Comparison of ENCODE assay signal across 8 cellular contexts in genomic region chrX:86047174-86047991, GRCh38. TPM values are rescaled to one million over a fixed set of nuclear protein-coding genes. Genes with fewer than 3 reads are reported as not detected.
A peak's percentile ranks its signal among the peaks of the same experiment; 100 is the strongest.
DNase-seq lines count a peak whose midpoint lies in the region; ATAC-seq, FAIRE-seq and TF ChIP-seq lines count a peak whose summit lies in the region.

Gene CHM, minus strand, starts transcription at chrX:86047558. Its CDS starts 26 bp downstream, at chrX:86047532.

- no peaks in the 10 kb centered on the region for H3K9me3 ChIP-seq in esophagus squamous epithelium
- no peaks in the 10 kb centered on the region for H3K9me3 ChIP-seq in naive thymus-derived CD4-positive, alpha-beta T cell (ENCODE audit: control insufficient read depth in 2 of 3, low read length in 3 of 3)

- H3K27ac ChIP-seq in C4-2B, result peak within 1 kb of the TSS; percentile 73
- peak within 1 kb of the TSS; percentile 79 to 91 (median 86) for H3K27ac ChIP-seq in esophagus squamous epithelium
- H3K27ac ChIP-seq in naive thymus-derived CD4-positive, alpha-beta T cell (ENCODE audit: low read depth, low read length), result peak within 1 kb of the TSS; percentile 95

- peaks cover 4% of the 10 kb centered on the region for H3K27me3 Mint-ChIP-seq in activated CD8-positive, alpha-beta memory T cell treated with anti-CD3 and anti-CD28 coated beads, Interleukin-2, amount 10 ng/mL, durations not matched to agents 7 days and 5 days
- peaks cover 0 to 5% (median 0%) of the 10 kb centered on the region in 5 donors for H3K27me3 Mint-ChIP-seq in naive thymus-derived CD4-positive, alpha-beta T cell

- H3K9me3 Mint-ChIP-seq in activated CD8-positive, alpha-beta memory T cell treated with anti-CD3 and anti-CD28 coated beads, Interleukin-2, amount 10 ng/mL, durations not matched to agents 7 days and 5 days (ENCODE audit: low read depth), result no peaks in the 10 kb centered on the region
- peaks cover 0 to 2% (median 0%) of the 10 kb centered on the region in 11 donors for H3K9me3 Mint-ChIP-seq in naive thymus-derived CD4-positive, alpha-beta T cell

- CTCF ChIA-PET in activated CD8-positive, alpha-beta memory T cell treated with anti-CD3 and anti-CD28 coated beads, Interleukin-2, amount 10 ng/mL, durations not matched to agents 7 days and 5 days (lab: Charles Lee), result no interaction called here
- CTCF ChIA-PET in naive thymus-derived CD4-positive, alpha-beta T cell (lab: Charles Lee), result no interaction called here

- H3K27me3 ChIP-seq in esophagus squamous epithelium, result no peaks in the 10 kb centered on the region
- no peaks in the 10 kb centered on the region for H3K27me3 ChIP-seq in naive thymus-derived CD4-positive, alpha-beta T cell (ENCODE audit: control insufficient read depth in 2 of 2, insufficient read depth in 2 of 2, low read length in 2 of 2)

- peaks cover 3% of the 10 kb centered on the region for H3K36me3 Mint-ChIP-seq in activated CD8-positive, alpha-beta memory T cell treated with anti-CD3 and anti-CD28 coated beads, Interleukin-2, amount 10 ng/mL, durations not matched to agents 7 days and 5 days
- H3K36me3 Mint-ChIP-seq in naive thymus-derived CD4-positive, alpha-beta T cell, result peaks cover 0 to 4% (median 0%) of the 10 kb centered on the region in 5 donors

- intact Hi-C loops in esophagus squamous epithelium (cut with DNase I), result no loop called here
- intact Hi-C loops in naive thymus-derived CD4-positive, alpha-beta T cell (cut with micrococcal nuclease), result loop anchor here (2.0 to 10.0 kb wide), 3 partner anchors 45 to 1043 kb away; partner anchors contain the start of gene APOOL (in 1 of the 2)

- peaks cover 12% of the 10 kb centered on the region for H3K4me1 Mint-ChIP-seq in activated CD8-positive, alpha-beta memory T cell treated with anti-CD3 and anti-CD28 coated beads, Interleukin-2, amount 10 ng/mL, durations not matched to agents 7 days and 5 days
- H3K4me1 Mint-ChIP-seq in naive thymus-derived CD4-positive, alpha-beta T cell, result peaks cover 2 to 21% (median 12%) of the 10 kb centered on the region in 7 donors

- no peak within 1 kb of the TSS for H3K4me3 Mint-ChIP-seq in activated CD8-positive, alpha-beta memory T cell treated with anti-CD3 and anti-CD28 coated beads, Interleukin-2, amount 10 ng/mL, durations not matched to agents 7 days and 5 days
- no peak within 1 kb of the TSS for H3K4me3 Mint-ChIP-seq in naive thymus-derived CD4-positive, alpha-beta T cell

- peaks cover 0 to 9% (median 0%) of the 10 kb centered on the region in 3 donors for H3K4me1 ChIP-seq in esophagus squamous epithelium
- H3K4me1 ChIP-seq in naive thymus-derived CD4-positive, alpha-beta T cell (ENCODE audit: control insufficient read depth in 2 of 2, insufficient read depth in 2 of 2, low read length in 2 of 2), result peaks cover 0 to 7% of the 10 kb centered on the region in 2 donors

- TF ChIP-seq CTCF in C4-2B (conservative IDR thresholded peaks at IDR 0.05) (no peak), esophagus squamous epithelium (IDR thresholded peaks at IDR 0.05) (no peak)

- DNase-seq in HTR-8/SVneo (ENCODE audit: insufficient read length, low spot score), result peak; percentile 59
- peak; percentile 76 for DNase-seq in activated CD8-positive, alpha-beta memory T cell treated with anti-CD3 and anti-CD28 coated beads, Interleukin-2, amount 10 ng/mL, durations not matched to agents 7 days and 5 days
- DNase-seq in esophagus squamous epithelium (lab: John Stamatoyannopoulos, UW), result no peak
- peak; percentile 21 to 74 (median 67) for DNase-seq in naive thymus-derived CD4-positive, alpha-beta T cell
- peak; percentile 43 for DNase-seq in stimulated activated naive CD8-positive, alpha-beta T cell treated with anti-CD3 and anti-CD28 coated beads, Interleukin-15, Interleukin-2, amounts not matched to agents 100 U/mL and 50 U/mL, for 24 hours
- DNase-seq in NCI-H2196 treated with DMSO at 0.1 percent for 48 hours (lab: John Stamatoyannopoulos, UW; ENCODE audit: unreplicated experiment), result no peak

- POLR2A ChIA-PET in naive thymus-derived CD4-positive, alpha-beta T cell (lab: Charles Lee), result no interaction called here

- 1 to 22% methylated on average over 23 to 29 of the region's 29 CpGs for WGBS in esophagus squamous epithelium, 2 donors

- no peak for FAIRE-seq in HTR-8/SVneo (lab: Jason Lieb, UNC)

- no peaks in the 10 kb centered on the region for H3K36me3 ChIP-seq in esophagus squamous epithelium
- no peaks in the 10 kb centered on the region for H3K36me3 ChIP-seq in naive thymus-derived CD4-positive, alpha-beta T cell (ENCODE audit: control insufficient read depth in 2 of 3, insufficient read depth in 3 of 3, low read length in 3 of 3)

- ATAC-seq in GM21367 (IDR thresholded peaks at IDR 0.05; ENCODE audit: unreplicated experiment), result peak; percentile 99
- ATAC-seq in activated CD8-positive, alpha-beta memory T cell treated with anti-CD3 and anti-CD28 coated beads, Interleukin-2, amount 10 ng/mL, durations not matched to agents 7 days and 5 days, result peak; percentile 96
- peak; percentile 96 for ATAC-seq in naive thymus-derived CD4-positive, alpha-beta T cell
- peak; percentile 95 for ATAC-seq in stimulated activated naive CD8-positive, alpha-beta T cell treated with anti-CD3 and anti-CD28 coated beads, Interleukin-15, Interleukin-2, amounts not matched to agents 100 U/mL and 50 U/mL, for 24 hours

- no peak within 1 kb of the TSS for H3K27ac Mint-ChIP-seq in activated CD8-positive, alpha-beta memory T cell treated with anti-CD3 and anti-CD28 coated beads, Interleukin-2, amount 10 ng/mL, durations not matched to agents 7 days and 5 days
- peak within 1 kb of the TSS in 1 of 9 donors; percentile 29 for H3K27ac Mint-ChIP-seq in naive thymus-derived CD4-positive, alpha-beta T cell

- peak within 1 kb of the TSS; percentile 44 to 72 (median 56) for H3K4me3 ChIP-seq in esophagus squamous epithelium
- H3K4me3 ChIP-seq in naive thymus-derived CD4-positive, alpha-beta T cell (ENCODE audit: low read length), result peak within 1 kb of the TSS; percentile 71

- TF ChIP-seq POLR2A in esophagus squamous epithelium (IDR thresholded peaks at IDR 0.05), result peak in 2 of 4 donors; percentile 12 to 35

RNA-seq across cellular contexts. Expression of gene CHM, which starts in this region (rescaled TPM):
- 10 to 100 TPM; 12.5 to 19.3 TPM for total RNA-seq in activated CD8-positive, alpha-beta memory T cell treated with anti-CD3 and anti-CD28 coated beads, Interleukin-2, amount 10 ng/mL, durations not matched to agents 7 days and 5 days
- 10 to 100 TPM in 3 of 4 donors, 1 to 10 TPM in 1; 7.0 to 13.4 (median 12.7) TPM for total RNA-seq in esophagus squamous epithelium
- total RNA-seq in naive thymus-derived CD4-positive, alpha-beta T cell, result 10 to 100 TPM in 4 of 5 experiments, 1 to 10 TPM in 1; 9.0 to 22.6 (median 19.4) TPM
- 1 to 10 TPM; 5.3 to 9.7 TPM for polyA plus RNA-seq in naive thymus-derived CD4-positive, alpha-beta T cell

Comparison
In these comparisons a context has a peak if more than half of its experiments do, and no peak if none do; other contexts are left out.
1. DNase-seq: peak in HTR-8/SVneo (single experiment), activated CD8-positive, alpha-beta memory T cell treated with anti-CD3 and anti-CD28 coated beads, Interleukin-2, amount 10 ng/mL, durations not matched to agents 7 days and 5 days (single experiment), naive thymus-derived CD4-positive, alpha-beta T cell (9 of 9) and stimulated activated naive CD8-positive, alpha-beta T cell treated with anti-CD3 and anti-CD28 coated beads, Interleukin-15, Interleukin-2, amounts not matched to agents 100 U/mL and 50 U/mL, for 24 hours (single experiment); none in esophagus squamous epithelium (single experiment) and NCI-H2196 treated with DMSO at 0.1 percent for 48 hours (single experiment).
2. Peak in every context shown above with its lines, with median percentiles within 50 percentile points of each other: H3K27ac ChIP-seq and ATAC-seq.